ENCODE assay signal across 11 cellular contexts in the genomic region with DNA sequence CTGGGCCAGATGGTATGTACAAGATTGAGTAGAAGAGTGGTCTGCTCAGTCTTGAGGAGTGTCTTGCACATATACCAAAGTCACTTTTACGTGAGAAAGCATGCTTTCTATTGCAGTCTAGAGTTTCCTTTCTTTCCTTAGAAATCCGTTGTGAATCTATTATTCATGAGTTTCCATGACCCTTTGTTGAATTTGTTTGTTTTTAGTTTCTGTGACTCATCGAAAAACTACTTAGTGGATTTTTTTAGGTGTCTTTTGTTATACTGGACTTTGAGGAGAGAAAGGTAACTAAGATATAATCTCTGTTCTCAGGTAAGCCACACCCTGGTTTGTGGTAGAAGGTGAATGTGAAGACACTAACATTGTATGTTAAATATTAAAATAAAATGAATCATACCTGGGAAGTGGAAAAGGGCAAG. TPM values are rescaled to one million over a fixed set of nuclear protein-coding genes. Genes with fewer than 3 reads are reported as not detected.
DNase-seq lines count a peak whose midpoint lies in the region; ATAC-seq and TF ChIP-seq lines count a peak whose summit lies in the region.
"Had no signal": no experiment of that assay in that cellular context is flagged by ENCODE, and none has a peak within 500 bp of the region (broad histone marks: within the 10 kb centered on the region; RNA-seq: fewer than 3 reads in every experiment).

No MANE protein-coding gene starts in this region.

- H3K36me3 ChIP-seq in right atrium auricular region, result no peaks in the 10 kb centered on the region

- H3K27me3 Mint-ChIP-seq in central memory CD8-positive, alpha-beta T cell, result no peaks in the 10 kb centered on the region
- H3K27me3 Mint-ChIP-seq in neural crest cell (ENCODE audit: low read depth), result no peaks in the 10 kb centered on the region
- H3K27me3 Mint-ChIP-seq: activated naive CD8-positive, alpha-beta T cell treated with anti-CD3 and anti-CD28 coated beads, Interleukin-2, amount 10 ng/mL, durations not matched to agents 7 days and 5 days; naive B cell had no signal

- DNase-seq in LoVo (ENCODE audit: low spot score), result peak; percentile 87
- no peak for DNase-seq in central memory CD8-positive, alpha-beta T cell (ENCODE audit: low spot score in 2 of 2)
- DNase-seq in neural crest cell (ENCODE audit: low read depth, low spot score), result no peak
- no peak for DNase-seq in islet precursor cell
- DNase-seq in left ventricle myocardium superior, result no peak
- no peak for DNase-seq in right atrium auricular region (ENCODE audit: low spot score)
- DNase-seq: activated naive CD8-positive, alpha-beta T cell treated with anti-CD3 and anti-CD28 coated beads, Interleukin-2, amount 10 ng/mL, durations not matched to agents 7 days and 5 days; foreskin melanocyte; naive B cell; testis had no signal

- intact Hi-C loops in left ventricle myocardium superior (cut with micrococcal nuclease), result no loop called here

- no peak overlapping the region for H3K27ac ChIP-seq in right atrium auricular region
- H3K27ac ChIP-seq: testis had no signal

- no peaks in the 10 kb centered on the region for H3K4me1 ChIP-seq in right atrium auricular region
- H3K4me1 ChIP-seq: testis had no signal

- TF ChIP-seq CTCF in neural crest cell (conservative IDR thresholded peaks at IDR 0.05) (no peak), right atrium auricular region (IDR thresholded peaks at IDR 0.05) (no peak)

- no peaks in the 10 kb centered on the region for H3K27me3 ChIP-seq in right atrium auricular region
- H3K27me3 ChIP-seq: testis had no signal

- H3K36me3 Mint-ChIP-seq in central memory CD8-positive, alpha-beta T cell (ENCODE audit: insufficient read depth), result no peaks in the 10 kb centered on the region
- H3K36me3 Mint-ChIP-seq in neural crest cell (ENCODE audit: low read depth), result peaks cover 3% of the 10 kb centered on the region
- H3K36me3 Mint-ChIP-seq: naive B cell had no signal

- H3K4me3 ChIP-seq in right atrium auricular region, result no peak overlapping the region
- H3K4me3 ChIP-seq: testis had no signal

- peak overlapping the region; percentile 20 for H3K27ac Mint-ChIP-seq in central memory CD8-positive, alpha-beta T cell (ENCODE audit: low read depth)
- H3K27ac Mint-ChIP-seq in neural crest cell (ENCODE audit: unreplicated experiment), result peak overlapping the region; percentile 25
- H3K27ac Mint-ChIP-seq: activated naive CD8-positive, alpha-beta T cell treated with anti-CD3 and anti-CD28 coated beads, Interleukin-2, amount 10 ng/mL, durations not matched to agents 7 days and 5 days had no signal

- no peaks in the 10 kb centered on the region for H3K9me3 Mint-ChIP-seq in central memory CD8-positive, alpha-beta T cell
- H3K9me3 Mint-ChIP-seq in neural crest cell, result no peaks in the 10 kb centered on the region
- H3K9me3 Mint-ChIP-seq: activated naive CD8-positive, alpha-beta T cell treated with anti-CD3 and anti-CD28 coated beads, Interleukin-2, amount 10 ng/mL, durations not matched to agents 7 days and 5 days; naive B cell had no signal

- H3K4me1 Mint-ChIP-seq in central memory CD8-positive, alpha-beta T cell, result peaks cover 43% of the 10 kb centered on the region
- peaks cover 17% of the 10 kb centered on the region for H3K4me1 Mint-ChIP-seq in neural crest cell

- H3K4me3 Mint-ChIP-seq in central memory CD8-positive, alpha-beta T cell, result no peak overlapping the region
- no peak overlapping the region for H3K4me3 Mint-ChIP-seq in neural crest cell
- H3K4me3 Mint-ChIP-seq: activated naive CD8-positive, alpha-beta T cell treated with anti-CD3 and anti-CD28 coated beads, Interleukin-2, amount 10 ng/mL, durations not matched to agents 7 days and 5 days; naive B cell had no signal

- no peaks in the 10 kb centered on the region for H3K9me3 ChIP-seq in right atrium auricular region
- H3K9me3 ChIP-seq: testis had no signal

- peak; percentile 36 for ATAC-seq in GM18868 (IDR thresholded peaks at IDR 0.05; ENCODE audit: unreplicated experiment)
- no peak for ATAC-seq in central memory CD8-positive, alpha-beta T cell (replicated peaks; ENCODE audit: extremely low read depth, poor library complexity, severe bottlenecking)
- no peak for ATAC-seq in left ventricle myocardium superior

RNA-seq across cellular contexts. Expression of a gene that starts 23.0 kb away (rescaled TPM):
- total RNA-seq in neural crest cell, result 34.5 and 36.2 TPM in 2 replicates
- 4.6 TPM for total RNA-seq in left ventricle myocardium superior
- total RNA-seq in right atrium auricular region, result 1 to 10 TPM; 5.4 to 6.5 TPM
